ENCODE assay signal across 1 cellular context in genomic region chr14:61607570-61608244, GRCh38.
TF ChIP-seq lines count a peak whose summit lies in the region.

No MANE protein-coding gene starts in this region.

TF ChIP-seq in HEK293, 187 proteins besides CTCF, POLR2A, EP300 and RAD21 (continued from another document):
- no peak for TF ChIP-seq TRIM28 (IDR thresholded peaks at IDR 0.05; ENCODE audit: borderline replicate concordance, low read length)
- no peak for TF ChIP-seq ZNF513 (tag by site-specific recombination; IDR thresholded peaks at IDR 0.05)
- TF ChIP-seq ZNF48 (tag by site-specific recombination; IDR thresholded peaks at IDR 0.05), result no peak
- no peak for TF ChIP-seq TCF7L2 (IDR thresholded peaks at IDR 0.05; ENCODE audit: borderline replicate concordance, low read depth, low read length)
- TF ChIP-seq MZF1 (tag by site-specific recombination; IDR thresholded peaks at IDR 0.05; ENCODE audit: borderline replicate concordance), result no peak
- no peak for TF ChIP-seq SALL2 (tag by site-specific recombination; IDR thresholded peaks at IDR 0.05; ENCODE audit: borderline replicate concordance)
